Comparison of ENCODE assay signal across 11 cellular contexts in genomic region chr2:181165199-181165868, GRCh38.
A peak's percentile ranks its signal among the peaks of the same experiment; 100 is the strongest.
DNase-seq lines count a peak whose midpoint lies in the region; ATAC-seq and TF ChIP-seq lines count a peak whose summit lies in the region.
"Had no signal": no experiment of that assay in that cellular context is flagged by ENCODE, and none has a peak within 500 bp of the region (broad histone marks: within the 10 kb centered on the region; RNA-seq: fewer than 3 reads in every experiment).

No MANE protein-coding gene starts in this region.

- POLR2A ChIA-PET in CD4-positive, alpha-beta T cell (lab: Charles Lee), result interaction anchor here (0.6 to 1.8 kb wide), 5 partner anchors 21 to 152 kb away, joined by 3 to 7 read pairs (median 3); no protein-coding TSS in a partner anchor

- H3K4me1 ChIP-seq in endodermal cell (ENCODE audit: control insufficient read depth, insufficient read depth, low read length), result no peaks in the 10 kb centered on the region
- no peaks in the 10 kb centered on the region for H3K4me1 ChIP-seq in neuronal stem cell (ENCODE audit: control insufficient read depth in 2 of 2, insufficient read depth in 1 of 2, low read depth in 1 of 2, low read length in 2 of 2)

- DNase-seq in CD4-positive, alpha-beta T cell, result peak in 1 of 10 experiments; percentile 15
- DNase-seq in GM19238 (ENCODE audit: insufficient read length, low spot score) (peak; percentile 11), endodermal cell (no peak), globus pallidus (ENCODE audit: low spot score) (no peak), Right ventricle myocardium superior (no peak), neuronal stem cell (ENCODE audit: low spot score) (no peak)
- DNase-seq in activated naive CD4-positive, alpha-beta T cell treated with anti-CD3 and anti-CD28 coated beads, Interleukin-2, amount 50 U/mL, for 16 hours, result peak; percentile 11
- DNase-seq: Calu3, NCI-H524 had no signal

- ATAC-seq in CD4-positive, alpha-beta T cell (ENCODE audit: poor library complexity), result peak; percentile 80
- ATAC-seq in HG03066 (IDR thresholded peaks at IDR 0.05; ENCODE audit: low read depth, unreplicated experiment) (peak; percentile 55), Right ventricle myocardium superior (ENCODE audit: poor library complexity) (no peak)

- no peak overlapping the region for H3K4ac ChIP-seq in neuronal stem cell (ENCODE audit: low read length)

- peak overlapping the region; percentile 60 for H3K4me3 Mint-ChIP-seq in CD4-positive, alpha-beta T cell
- H3K4me3 Mint-ChIP-seq in endodermal cell, result no peak overlapping the region
- H3K4me3 Mint-ChIP-seq: nephron had no signal

- peak overlapping the region; percentile 83 for H3K27ac Mint-ChIP-seq in CD4-positive, alpha-beta T cell
- H3K27ac Mint-ChIP-seq in endodermal cell, result no peak overlapping the region
- H3K27ac Mint-ChIP-seq: nephron had no signal

- H3K4me1 Mint-ChIP-seq in CD4-positive, alpha-beta T cell (ENCODE audit: low read depth), result peaks cover 56% of the 10 kb centered on the region
- no peaks in the 10 kb centered on the region for H3K4me1 Mint-ChIP-seq in endodermal cell

- peaks cover 9% of the 10 kb centered on the region for H3K9me3 Mint-ChIP-seq in CD4-positive, alpha-beta T cell
- H3K9me3 Mint-ChIP-seq in endodermal cell, result peaks cover 7% of the 10 kb centered on the region

- WGBS in endodermal cell (ENCODE audit: insufficient coverage in 1 of 2, insufficient read length in 1 of 2), 2 experiments, result 83 to 90% methylated on average over 2 to 5 of the region's 6 CpGs
- no CpG with 5 or more reads among the region's 6 CpGs for WGBS in neuronal stem cell (ENCODE audit: extremely low coverage in 2 of 2, insufficient read length in 2 of 2, insufficient replicate concordance in 1 of 2), 2 donors

- no peak overlapping the region for H3K18ac ChIP-seq in neuronal stem cell (ENCODE audit: low read length)

- intact Hi-C loops in CD4-positive, alpha-beta T cell (cut with DNase I, micrococcal nuclease), result loop anchor here in 1 of 2 experiments (10.0 kb wide), 1 partner anchor 61 kb away; no protein-coding TSS in a partner anchor
- intact Hi-C loops in Right ventricle myocardium superior (cut with DNase I), result no loop called here

- no peak overlapping the region for H4K91ac ChIP-seq in neuronal stem cell (ENCODE audit: low read depth, low read length, poor library complexity)

- H2AK5ac ChIP-seq in neuronal stem cell (ENCODE audit: low read depth, low read length), result no peak overlapping the region

- H3K36me3 ChIP-seq in endodermal cell (ENCODE audit: control insufficient read depth, insufficient read depth, low read length), result no peaks in the 10 kb centered on the region
- H3K36me3 ChIP-seq in neuronal stem cell (replicated peaks in 1 of 2; ENCODE audit: control insufficient read depth in 2 of 2, insufficient read depth in 2 of 2, low read length in 2 of 2), result no peaks in the 10 kb centered on the region

- H3K4me3 ChIP-seq in endodermal cell (ENCODE audit: low read length), result no peak overlapping the region
- H3K4me3 ChIP-seq in neuronal stem cell (ENCODE audit: low read length in 2 of 2), result no peak overlapping the region

- TF ChIP-seq CTCF in CD4-positive, alpha-beta T cell (IDR thresholded peaks at IDR 0.05), result no peak
- no peak for TF ChIP-seq CTCF in endodermal cell (conservative IDR thresholded peaks at IDR 0.05)

- CTCF ChIA-PET in CD4-positive, alpha-beta T cell (lab: Charles Lee), result interaction anchor here (0.8 to 1.5 kb wide), 2 partner anchors 61 to 292 kb away, joined by 3 to 4 read pairs; partner anchors contain the start of gene ITGA4

- H3K9ac ChIP-seq in endodermal cell (ENCODE audit: extremely low read depth, low read length, poor library complexity, severe bottlenecking) (no peak overlapping the region), neuronal stem cell (ENCODE audit: low read depth, low read length, poor library complexity) (no peak overlapping the region)

- H2AFZ ChIP-seq in neuronal stem cell (ENCODE audit: low read length), result no peak overlapping the region

- H3K23ac ChIP-seq in neuronal stem cell (ENCODE audit: low read depth, low read length, poor library complexity), result no peak overlapping the region

- no peaks in the 10 kb centered on the region for H3K27me3 Mint-ChIP-seq in CD4-positive, alpha-beta T cell
- H3K27me3 Mint-ChIP-seq in endodermal cell (ENCODE audit: insufficient read depth), result no peaks in the 10 kb centered on the region

- peaks cover 6% of the 10 kb centered on the region for H3K9me3 ChIP-seq in CD4-positive, alpha-beta T cell (ENCODE audit: control insufficient read depth, low read length)
- H3K9me3 ChIP-seq in endodermal cell (ENCODE audit: control insufficient read depth, low read length) (no peaks in the 10 kb centered on the region), neuronal stem cell (replicated peaks in 1 of 2; ENCODE audit: control insufficient read depth in 2 of 2, insufficient read depth in 1 of 2, low read depth in 1 of 2, low read length in 2 of 2) (peaks cover 0 to 1% of the 10 kb centered on the region in 2 donors)

- H3K27ac ChIP-seq in CD4-positive, alpha-beta T cell (ENCODE audit: low read depth, low read length), result peak overlapping the region; percentile 51
- no peak overlapping the region for H3K27ac ChIP-seq in endodermal cell (ENCODE audit: low read depth, low read length)
- no peak overlapping the region for H3K27ac ChIP-seq in neuronal stem cell (replicated peaks; ENCODE audit: low read length)

- no peak overlapping the region for H3K4me2 ChIP-seq in neuronal stem cell (ENCODE audit: insufficient read depth, low read length, poor library complexity, severe bottlenecking)

- H3K36me3 Mint-ChIP-seq in CD4-positive, alpha-beta T cell (ENCODE audit: low read depth), result peaks cover 38% of the 10 kb centered on the region
- no peaks in the 10 kb centered on the region for H3K36me3 Mint-ChIP-seq in endodermal cell (ENCODE audit: low read depth)

- H2BK5ac ChIP-seq in neuronal stem cell (ENCODE audit: low read length), result no peak overlapping the region

- H3K14ac ChIP-seq in neuronal stem cell (ENCODE audit: low read length), result no peak overlapping the region

- H3K79me1 ChIP-seq in neuronal stem cell (ENCODE audit: low read depth, low read length), result no peaks in the 10 kb centered on the region

- no peaks in the 10 kb centered on the region for H3K27me3 ChIP-seq in CD4-positive, alpha-beta T cell (ENCODE audit: control insufficient read depth, insufficient read depth, low read length)
- H3K27me3 ChIP-seq in endodermal cell (ENCODE audit: control insufficient read depth, insufficient read depth, low read length, poor library complexity, severe bottlenecking), result no peaks in the 10 kb centered on the region
- H3K27me3 ChIP-seq in neuronal stem cell (ENCODE audit: control insufficient read depth in 3 of 3, insufficient read depth in 3 of 3, low read depth in 1 of 3, low read length in 3 of 3), result no peaks in the 10 kb centered on the region

- H2BK120ac ChIP-seq in neuronal stem cell (ENCODE audit: low read depth, low read length), result no peak overlapping the region

- no peak overlapping the region for H2BK12ac ChIP-seq in neuronal stem cell (ENCODE audit: low read length)

- H4K8ac ChIP-seq in neuronal stem cell (ENCODE audit: low read depth, low read length), result no peak overlapping the region

- no peak overlapping the region for H2BK15ac ChIP-seq in neuronal stem cell (ENCODE audit: low read length)

Comparison
In these comparisons a context has a peak if more than half of its experiments do, and no peak if none do; other contexts are left out.
1. DNase-seq: peak in GM19238 (single experiment) and activated naive CD4-positive, alpha-beta T cell treated with anti-CD3 and anti-CD28 coated beads, Interleukin-2, amount 50 U/mL, for 16 hours (single experiment); none in endodermal cell (single experiment), globus pallidus (single experiment), Right ventricle myocardium superior (single experiment) and neuronal stem cell (single experiment).